28 cellular contexts compared by ENCODE assay signal in genomic region chr20:19047951-19048296, GRCh38.
DNase-seq lines count a peak whose midpoint lies in the region; ATAC-seq, FAIRE-seq and TF ChIP-seq lines count a peak whose summit lies in the region.
"Had no signal": no experiment of that assay in that cellular context is flagged by ENCODE, and none has a peak within 500 bp of the region (broad histone marks: within the 10 kb centered on the region; RNA-seq: fewer than 3 reads in every experiment).

No MANE protein-coding gene starts in this region.

- no peaks in the 10 kb centered on the region for H3K9me3 ChIP-seq in keratinocyte (ENCODE audit: control insufficient read depth, low read depth, low read length)
- no peaks in the 10 kb centered on the region for H3K9me3 ChIP-seq in smooth muscle cell (replicated peaks; ENCODE audit: low read depth)
- H3K9me3 ChIP-seq in vagina, result no peaks in the 10 kb centered on the region
- H3K9me3 ChIP-seq: BLaER1 treated with 17β-estradiol and CSF1 and Interleukin-3, amounts not matched to agents 10 nM and 100 nM; gastroesophageal sphincter; sigmoid colon had no signal

- H3K4me1 Mint-ChIP-seq in activated CD8-positive, alpha-beta memory T cell treated with anti-CD3 and anti-CD28 coated beads, Interleukin-2, amount 10 ng/mL, durations not matched to agents 7 days and 5 days, result no peaks in the 10 kb centered on the region
- H3K4me1 Mint-ChIP-seq: stimulated activated effector memory CD8-positive, alpha-beta T cell treated with anti-CD3 and anti-CD28 coated beads, Interleukin-12 subunit alpha, Interleukin-12 subunit beta, amount 100 ng/mL, for 72 hours had no signal

- ATAC-seq in activated CD8-positive, alpha-beta memory T cell treated with anti-CD3 and anti-CD28 coated beads, Interleukin-2, amount 10 ng/mL, durations not matched to agents 7 days and 5 days, result no peak
- ATAC-seq: stimulated activated effector memory CD8-positive, alpha-beta T cell treated with anti-CD3 and anti-CD28 coated beads, Interleukin-12 subunit alpha, Interleukin-12 subunit beta, amount 100 ng/mL, for 72 hours had no signal

- H3F3A ChIP-seq in smooth muscle cell (ENCODE audit: low read depth), result no peaks in the 10 kb centered on the region

- TF ChIP-seq CTCF in bronchial epithelial cell (IDR thresholded peaks at IDR 0.05; ENCODE audit: insufficient read depth, low read length, severe bottlenecking) (no peak), keratinocyte (optimal IDR thresholded peaks at IDR 0.05 in 1 of 3, IDR thresholded peaks at IDR 0.05 in 1 of 3, conservative IDR thresholded peaks at IDR 0.05 in 1 of 3; ENCODE audit: extremely low read depth in 1 of 3, insufficient read depth in 2 of 3, low read length in 3 of 3) (no peak), smooth muscle cell (IDR thresholded peaks at IDR 0.05; ENCODE audit: borderline replicate concordance, insufficient read depth, poor library complexity, severe bottlenecking) (no peak), vagina (IDR thresholded peaks at IDR 0.05) (no peak)

- no peaks in the 10 kb centered on the region for H3K36me3 Mint-ChIP-seq in activated CD8-positive, alpha-beta memory T cell treated with anti-CD3 and anti-CD28 coated beads, Interleukin-2, amount 10 ng/mL, durations not matched to agents 7 days and 5 days
- H3K36me3 Mint-ChIP-seq: activated CD4-positive, alpha-beta memory T cell treated with anti-CD3 and anti-CD28 coated beads for 36 hours; immature natural killer cell; stimulated activated effector memory CD8-positive, alpha-beta T cell treated with anti-CD3 and anti-CD28 coated beads, Interleukin-12 subunit alpha, Interleukin-12 subunit beta, amount 100 ng/mL, for 72 hours had no signal

- TF ChIP-seq POLR2A in vagina (IDR thresholded peaks at IDR 0.05), result no peak

- H4K20me1 ChIP-seq in keratinocyte (ENCODE audit: control insufficient read depth, extremely low read depth, insufficient read depth, low read length) (no peaks in the 10 kb centered on the region), smooth muscle cell (ENCODE audit: low read depth) (no peaks in the 10 kb centered on the region)
- H4K20me1 ChIP-seq: BLaER1 treated with 17β-estradiol and CSF1 and Interleukin-3, amounts not matched to agents 10 nM and 100 nM had no signal

- no peaks in the 10 kb centered on the region for H3K79me2 ChIP-seq in keratinocyte (ENCODE audit: control insufficient read depth, insufficient read depth, low read length)
- H3K79me2 ChIP-seq in smooth muscle cell (ENCODE audit: low read depth), result no peaks in the 10 kb centered on the region
- H3K79me2 ChIP-seq: parathyroid adenoma had no signal

- peak overlapping the region; percentile 34 for H3K9ac ChIP-seq in keratinocyte (ENCODE audit: control insufficient read depth, extremely low read depth, insufficient read depth, low read length)
- H3K9ac ChIP-seq in smooth muscle cell (ENCODE audit: low read depth), result no peak overlapping the region
- H3K9ac ChIP-seq: BLaER1 treated with 17β-estradiol and CSF1 and Interleukin-3, amounts not matched to agents 10 nM and 100 nM; parathyroid adenoma had no signal

- dilution Hi-C loops in keratinocyte (cut with MboI; ENCODE audit: extremely low pct_ligation_motif_present, low sequenced_read_pairs), result no loop called here

- H3K9me3 Mint-ChIP-seq in activated CD8-positive, alpha-beta memory T cell treated with anti-CD3 and anti-CD28 coated beads, Interleukin-2, amount 10 ng/mL, durations not matched to agents 7 days and 5 days (ENCODE audit: low read depth), result no peaks in the 10 kb centered on the region
- H3K9me3 Mint-ChIP-seq: activated CD4-positive, alpha-beta memory T cell treated with anti-CD3 and anti-CD28 coated beads for 36 hours; immature natural killer cell; stimulated activated effector memory CD8-positive, alpha-beta T cell treated with anti-CD3 and anti-CD28 coated beads, Interleukin-12 subunit alpha, Interleukin-12 subunit beta, amount 100 ng/mL, for 72 hours had no signal

- WGBS in smooth muscle cell (ENCODE audit: low lambda C conversion rate), result 69% methylated on average over 3 of the region's 3 CpGs

- intact Hi-C loops in vagina (cut with DNase I), result no loop called here

- H3K27me3 Mint-ChIP-seq in activated CD8-positive, alpha-beta memory T cell treated with anti-CD3 and anti-CD28 coated beads, Interleukin-2, amount 10 ng/mL, durations not matched to agents 7 days and 5 days, result no peaks in the 10 kb centered on the region
- H3K27me3 Mint-ChIP-seq: activated CD4-positive, alpha-beta memory T cell treated with anti-CD3 and anti-CD28 coated beads for 36 hours had no signal

- no peak overlapping the region for H3K4me3 Mint-ChIP-seq in activated CD8-positive, alpha-beta memory T cell treated with anti-CD3 and anti-CD28 coated beads, Interleukin-2, amount 10 ng/mL, durations not matched to agents 7 days and 5 days
- H3K4me3 Mint-ChIP-seq: activated CD4-positive, alpha-beta memory T cell treated with anti-CD3 and anti-CD28 coated beads for 36 hours; stimulated activated effector memory CD8-positive, alpha-beta T cell treated with anti-CD3 and anti-CD28 coated beads, Interleukin-12 subunit alpha, Interleukin-12 subunit beta, amount 100 ng/mL, for 72 hours had no signal

- H3K4me2 ChIP-seq in keratinocyte (ENCODE audit: control insufficient read depth, extremely low read depth, insufficient read depth, low read depth, low read length) (peak overlapping the region; percentile 95), smooth muscle cell (no peak overlapping the region)

- H3K27ac Mint-ChIP-seq in activated CD8-positive, alpha-beta memory T cell treated with anti-CD3 and anti-CD28 coated beads, Interleukin-2, amount 10 ng/mL, durations not matched to agents 7 days and 5 days, result no peak overlapping the region
- H3K27ac Mint-ChIP-seq: activated CD4-positive, alpha-beta memory T cell treated with anti-CD3 and anti-CD28 coated beads for 36 hours; stimulated activated effector memory CD8-positive, alpha-beta T cell treated with anti-CD3 and anti-CD28 coated beads, Interleukin-12 subunit alpha, Interleukin-12 subunit beta, amount 100 ng/mL, for 72 hours had no signal

- CTCF ChIA-PET in activated CD8-positive, alpha-beta memory T cell treated with anti-CD3 and anti-CD28 coated beads, Interleukin-2, amount 10 ng/mL, durations not matched to agents 7 days and 5 days (lab: Charles Lee), result no interaction called here

- peak; percentile 24 for DNase-seq in DMS53 (lab: John Stamatoyannopoulos, UW)
- DNase-seq in DMS53 treated with DMSO at 0.1 percent for 48 hours (lab: John Stamatoyannopoulos, UW; ENCODE audit: unreplicated experiment), result no peak
- DNase-seq in bronchial epithelial cell (ENCODE audit: low read depth), result no peak
- DNase-seq in keratinocyte (ENCODE audit: low read depth, low spot score), result peak; percentile 32
- DNase-seq in smooth muscle cell (lab: John Stamatoyannopoulos, UW; ENCODE audit: unreplicated experiment), result no peak
- no peak for DNase-seq in germinal center (ENCODE audit: low spot score)
- DNase-seq in vagina (ENCODE audit: extremely low spot score in 2 of 2), result no peak
- DNase-seq in activated CD8-positive, alpha-beta memory T cell treated with anti-CD3 and anti-CD28 coated beads, Interleukin-2, amount 10 ng/mL, durations not matched to agents 7 days and 5 days, result no peak
- DNase-seq: activated CD4-positive, alpha-beta memory T cell treated with anti-CD3 and anti-CD28 coated beads for 36 hours; activated CD4-positive, CD25-positive, alpha-beta regulatory T cell treated with anti-CD3 and anti-CD28 coated beads, Interleukin-2, amount 50 U/mL, for 72 hours; activated CD8-positive, alpha-beta memory T cell treated with anti-CD3 and anti-CD28 coated beads, Interleukin-2, amount 50 U/mL, for 4 hours; activated naive CD4-positive, alpha-beta T cell treated with Interleukin-2 at 50 U/mL for 16 hours; dermis blood vessel endothelial cell; GDM1; GOT3; hypothalamus; immature natural killer cell; NCI-H1105 treated with DMSO at 0.1 percent for 48 hours; NCI-H2029; NCI-H2227 treated with DMSO at 0.1 percent for 48 hours; NK-92 treated with Interleukin-12 subunit alpha and Interleukin-12 subunit beta, amount 100 ng/mL, for 24 hours; sigmoid colon; T-helper 2 cell had no signal

- H2AFZ ChIP-seq in keratinocyte (ENCODE audit: control insufficient read depth, low read length) (peak overlapping the region; percentile 86), smooth muscle cell (ENCODE audit: low read depth) (no peak overlapping the region)

- FAIRE-seq in bronchial epithelial cell (lab: Jason Lieb, UNC) (peak; percentile 7), keratinocyte (lab: Jason Lieb, UNC) (no peak)

- H3K36me3 ChIP-seq in bronchial epithelial cell (ENCODE audit: control insufficient read depth, insufficient read depth, low read length), result no peaks in the 10 kb centered on the region
- no peaks in the 10 kb centered on the region for H3K36me3 ChIP-seq in keratinocyte (ENCODE audit: control insufficient read depth in 2 of 2, extremely low read depth in 1 of 2, insufficient read depth in 2 of 2, low read length in 2 of 2)
- no peaks in the 10 kb centered on the region for H3K36me3 ChIP-seq in smooth muscle cell (ENCODE audit: low read depth)
- H3K36me3 ChIP-seq in vagina, result no peaks in the 10 kb centered on the region
- H3K36me3 ChIP-seq: BLaER1 treated with 17β-estradiol and CSF1 and Interleukin-3, amounts not matched to agents 10 nM and 100 nM; gastroesophageal sphincter; sigmoid colon had no signal

- no peaks in the 10 kb centered on the region for H3K9me1 ChIP-seq in keratinocyte (ENCODE audit: control insufficient read depth, extremely low read depth, insufficient read depth, low read length)

- H3K27me3 ChIP-seq in bronchial epithelial cell (ENCODE audit: control insufficient read depth, insufficient read depth, low read length) (no peaks in the 10 kb centered on the region), keratinocyte (ENCODE audit: control insufficient read depth, extremely low read depth, insufficient read depth, low read length) (no peaks in the 10 kb centered on the region), smooth muscle cell (ENCODE audit: low read depth) (no peaks in the 10 kb centered on the region), vagina (no peaks in the 10 kb centered on the region)
- H3K27me3 ChIP-seq: BLaER1 treated with 17β-estradiol and CSF1 and Interleukin-3, amounts not matched to agents 10 nM and 100 nM; gastroesophageal sphincter; sigmoid colon had no signal

- peaks cover 23% of the 10 kb centered on the region for H3K4me1 ChIP-seq in keratinocyte (ENCODE audit: control insufficient read depth, extremely low read depth, insufficient read depth, low read length)
- H3K4me1 ChIP-seq in smooth muscle cell (ENCODE audit: low read depth), result no peaks in the 10 kb centered on the region
- peaks cover 20% of the 10 kb centered on the region for H3K4me1 ChIP-seq in vagina

- H3K27ac ChIP-seq in keratinocyte (ENCODE audit: control insufficient read depth, insufficient read depth, low read length) (peak overlapping the region; percentile 86), smooth muscle cell (ENCODE audit: low read depth) (peak overlapping the region; percentile 41), vagina (no peak overlapping the region)
- H3K27ac ChIP-seq: 22Rv1; BLaER1 treated with 17β-estradiol and CSF1 and Interleukin-3, amounts not matched to agents 10 nM and 100 nM; parathyroid adenoma had no signal

- no peak overlapping the region for H3K4me3 ChIP-seq in bronchial epithelial cell (ENCODE audit: low read depth, low read length)
- H3K4me3 ChIP-seq in keratinocyte (ENCODE audit: control insufficient read depth in 2 of 3, extremely low read depth in 1 of 3, insufficient read depth in 2 of 3, low read depth in 1 of 3, low read length in 3 of 3), result peak overlapping the region in 2 of 3 experiments; percentile 2 to 47
- no peak overlapping the region for H3K4me3 ChIP-seq in smooth muscle cell
- no peak overlapping the region for H3K4me3 ChIP-seq in vagina
- H3K4me3 ChIP-seq: BLaER1 treated with 17β-estradiol and CSF1 and Interleukin-3, amounts not matched to agents 10 nM and 100 nM; gastroesophageal sphincter; sigmoid colon had no signal

Comparison
In these comparisons a context has a peak if more than half of its experiments do, and no peak if none do; other contexts are left out.
1. DNase-seq: peak in DMS53 (single experiment) and keratinocyte (single experiment); none in DMS53 treated with DMSO at 0.1 percent for 48 hours (single experiment), bronchial epithelial cell (single experiment), smooth muscle cell (single experiment), germinal center (single experiment), vagina (0 of 2) and activated CD8-positive, alpha-beta memory T cell treated with anti-CD3 and anti-CD28 coated beads, Interleukin-2, amount 10 ng/mL, durations not matched to agents 7 days and 5 days (single experiment).
2. H3K4me3 ChIP-seq: peak in keratinocyte (2 of 3); none in bronchial epithelial cell (single experiment), smooth muscle cell (single experiment) and vagina (0 of 2).